ENCODE assay signal across 8 cellular contexts in the genomic region with DNA sequence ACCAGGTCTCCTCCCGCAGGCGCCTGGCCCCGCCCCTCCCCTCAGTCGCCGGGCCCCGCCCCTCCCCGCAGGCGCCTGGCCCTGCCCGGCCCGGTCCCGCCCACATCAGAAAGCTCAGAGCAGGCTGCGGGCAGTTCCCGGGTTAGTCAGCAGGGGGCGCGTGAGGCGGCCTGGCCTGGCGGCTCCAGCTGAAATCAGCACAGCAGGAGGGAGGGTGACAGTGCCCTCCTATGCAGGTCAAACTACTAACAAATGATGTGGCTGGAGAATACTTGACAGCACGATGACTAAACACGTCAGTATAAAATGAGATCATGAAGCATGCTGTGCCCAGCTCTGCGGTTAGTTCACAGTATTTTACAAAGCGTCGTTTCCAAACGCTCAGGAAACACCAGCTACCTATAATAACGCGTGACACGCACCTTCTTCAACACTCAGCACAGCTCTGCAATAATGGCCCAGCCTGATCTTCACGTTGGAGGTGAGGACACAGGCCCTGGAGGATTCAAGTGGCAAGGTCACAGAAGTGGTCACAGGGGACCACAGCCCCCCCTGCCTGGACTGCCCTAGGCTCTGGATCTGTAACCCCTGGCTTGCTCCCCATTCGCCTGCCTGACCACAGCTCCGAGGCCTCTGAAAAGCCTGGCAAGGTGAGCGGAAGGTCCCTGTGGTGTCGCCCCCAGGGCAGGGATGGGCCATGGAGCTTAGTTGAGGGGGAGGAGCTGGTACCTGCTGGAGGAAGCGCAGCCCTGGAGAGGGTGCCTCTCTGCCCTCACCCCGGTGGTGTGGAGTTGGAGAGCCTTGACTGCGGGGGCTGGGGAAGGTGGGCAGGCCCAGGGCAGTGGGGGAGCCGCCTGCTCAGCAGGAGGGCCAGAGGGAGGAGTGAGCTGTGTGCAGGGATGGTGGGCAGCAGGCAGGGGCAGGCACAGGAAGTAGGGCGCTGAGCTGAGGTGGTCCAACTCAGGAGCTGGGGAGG.
DNase-seq lines count a peak whose midpoint lies in the region; ATAC-seq and TF ChIP-seq lines count a peak whose summit lies in the region.

No MANE protein-coding gene starts in this region.

- H3K9ac ChIP-seq in colonic mucosa (ENCODE audit: low read depth in 2 of 2, low read length in 2 of 2) (no peak overlapping the region), liver (ENCODE audit: low read depth in 1 of 2, low read length in 2 of 2) (no peak overlapping the region)

- H3K9me3 Mint-ChIP-seq in activated CD4-positive, alpha-beta T cell treated with anti-CD3 and anti-CD28 coated beads, Interleukin-2, amount 10 ng/mL, durations not matched to agents 24 days and 14 days, result no peaks in the 10 kb centered on the region

- peak; percentile 35 for DNase-seq in AG09319 (ENCODE audit: extremely low read depth, low read depth)
- peak; percentile 85 for DNase-seq in NCI-H510A (lab: John Stamatoyannopoulos, UW)
- peak; percentile 98 for DNase-seq in activated CD4-positive, alpha-beta T cell treated with anti-CD3 and anti-CD28 coated beads, Interleukin-2, amount 10 ng/mL, durations not matched to agents 24 days and 14 days
- peak; percentile 93 for DNase-seq in colonic mucosa
- peak; percentile 84 to 95 (median 89) for DNase-seq in stimulated activated CD4-positive, alpha-beta T cell treated with anti-CD3 and anti-CD28 coated beads, TNF-alpha, amount 100 ng/mL, for 24 hours (ENCODE audit: low read depth in 3 of 3)

- no peaks in the 10 kb centered on the region for H3K4me1 ChIP-seq in colonic mucosa
- H3K4me1 ChIP-seq in liver (ENCODE audit: control insufficient read depth in 4 of 4, insufficient read depth in 4 of 4, low read length in 3 of 4), result peaks cover 0 to 4% (median 3%) of the 10 kb centered on the region in 4 donors

- H3K4me1 Mint-ChIP-seq in activated CD4-positive, alpha-beta T cell treated with anti-CD3 and anti-CD28 coated beads, Interleukin-2, amount 10 ng/mL, durations not matched to agents 24 days and 14 days, result peaks cover 13% of the 10 kb centered on the region

- no peaks in the 10 kb centered on the region for H3K27me3 ChIP-seq in colonic mucosa
- H3K27me3 ChIP-seq in liver (ENCODE audit: control insufficient read depth in 4 of 4, insufficient read depth in 4 of 4, low read length in 3 of 4), result no peaks in the 10 kb centered on the region

- 21% methylated on average over 36 of the region's 36 CpGs for WGBS in liver

- H3K4me3 ChIP-seq in colonic mucosa (no peak overlapping the region), liver (ENCODE audit: low read depth in 1 of 3, low read length in 3 of 3) (no peak overlapping the region)

- H3K9me3 ChIP-seq in colonic mucosa (no peaks in the 10 kb centered on the region), liver (ENCODE audit: control insufficient read depth in 4 of 4, low read length in 3 of 4) (no peaks in the 10 kb centered on the region)

- no peak overlapping the region for H3K27ac Mint-ChIP-seq in activated CD4-positive, alpha-beta T cell treated with anti-CD3 and anti-CD28 coated beads, Interleukin-2, amount 10 ng/mL, durations not matched to agents 24 days and 14 days

- TF ChIP-seq RAD21 in liver (IDR thresholded peaks at IDR 0.05), result peak; percentile 75 to 89

- H3K4me3 Mint-ChIP-seq in activated CD4-positive, alpha-beta T cell treated with anti-CD3 and anti-CD28 coated beads, Interleukin-2, amount 10 ng/mL, durations not matched to agents 24 days and 14 days, result no peak overlapping the region

- H3K36me3 ChIP-seq in colonic mucosa (no peaks in the 10 kb centered on the region), liver (ENCODE audit: control insufficient read depth in 4 of 4, insufficient read depth in 3 of 4, low read depth in 1 of 4, low read length in 3 of 4) (no peaks in the 10 kb centered on the region)

- H3K27me3 Mint-ChIP-seq in activated CD4-positive, alpha-beta T cell treated with anti-CD3 and anti-CD28 coated beads, Interleukin-2, amount 10 ng/mL, durations not matched to agents 24 days and 14 days, result peaks cover 42% of the 10 kb centered on the region

- H3K36me3 Mint-ChIP-seq in activated CD4-positive, alpha-beta T cell treated with anti-CD3 and anti-CD28 coated beads, Interleukin-2, amount 10 ng/mL, durations not matched to agents 24 days and 14 days (ENCODE audit: low read depth), result no peaks in the 10 kb centered on the region

- intact Hi-C loops in activated CD4-positive, alpha-beta T cell treated with anti-CD3 and anti-CD28 coated beads, Interleukin-2, amount 10 ng/mL, durations not matched to agents 24 days and 14 days (cut with micrococcal nuclease), result loop anchor here (1.0 to 5.0 kb wide), 3 partner anchors 54 to 330 kb away; partner anchors contain the start of gene DHRS7B
- intact Hi-C loops in colonic mucosa (cut with DNase I), result loop anchor here (2.0 kb wide), 1 partner anchor 53 kb away; no protein-coding TSS in a partner anchor

- ATAC-seq in GM18907 (IDR thresholded peaks at IDR 0.05; ENCODE audit: unreplicated experiment), result peak; percentile 86
- ATAC-seq in HG03342 (IDR thresholded peaks at IDR 0.05; ENCODE audit: unreplicated experiment), result peak; percentile 87

- TF ChIP-seq CTCF in AG09319 (IDR thresholded peaks at IDR 0.05; ENCODE audit: low read depth, low read length), result peak; percentile 80
- peak; percentile 97 for TF ChIP-seq CTCF in colonic mucosa (IDR thresholded peaks at IDR 0.05)
- TF ChIP-seq CTCF in liver (IDR thresholded peaks at IDR 0.05; ENCODE audit: low read depth, low read length, missing input control), result peak; percentile 93

- H3K27ac ChIP-seq in colonic mucosa (no peak overlapping the region), liver (ENCODE audit: low read depth in 1 of 2, low read length in 2 of 2) (no peak overlapping the region)

TF ChIP-seq in liver, 16 proteins besides CTCF, POLR2A, EP300 and RAD21:
- no peak for TF ChIP-seq RXRA (IDR thresholded peaks at IDR 0.05)
- TF ChIP-seq HNF4A (conservative IDR thresholded peaks at IDR 0.05), result no peak
- no peak for TF ChIP-seq SP1 (IDR thresholded peaks at IDR 0.05)
- TF ChIP-seq TAF1 (conservative IDR thresholded peaks at IDR 0.05), result no peak
- TF ChIP-seq GABPA (IDR thresholded peaks at IDR 0.05 in 1 of 2, conservative IDR thresholded peaks at IDR 0.05 in 1 of 2), result no peak
- TF ChIP-seq HNF4G (IDR thresholded peaks at IDR 0.05), result no peak
- no peak for TF ChIP-seq ATF3 (IDR thresholded peaks at IDR 0.05)

Comparison
In these comparisons a context has a peak if more than half of its experiments do, and no peak if none do; other contexts are left out.
1. DNase-seq: peak in every context shown above with its lines; median percentile 98 in activated CD4-positive, alpha-beta T cell treated with anti-CD3 and anti-CD28 coated beads, Interleukin-2, amount 10 ng/mL, durations not matched to agents 24 days and 14 days; 93 in colonic mucosa; 89 in stimulated activated CD4-positive, alpha-beta T cell treated with anti-CD3 and anti-CD28 coated beads, TNF-alpha, amount 100 ng/mL, for 24 hours; 85 in NCI-H510A; 35 in AG09319.